In genomic region chr11:62804310-62805043, GRCh38 we compare ENCODE assay signal across 8 cellular contexts. TPM values are rescaled to one million over a fixed set of nuclear protein-coding genes. Genes with fewer than 3 reads are reported as not detected.
DNase-seq lines count a peak whose midpoint lies in the region; ATAC-seq, FAIRE-seq and TF ChIP-seq lines count a peak whose summit lies in the region.

No MANE protein-coding gene starts in this region.

- H3K4me2 ChIP-seq in astrocyte (ENCODE audit: low read length), result peak overlapping the region; percentile 90

- H3K27me3 ChIP-seq in astrocyte (ENCODE audit: insufficient read depth, low read length), result no peaks in the 10 kb centered on the region
- no peaks in the 10 kb centered on the region for H3K27me3 ChIP-seq in subcutaneous abdominal adipose tissue (ENCODE audit: control insufficient read depth in 5 of 5, insufficient read depth in 4 of 5, low read length in 5 of 5)

- H3K79me2 ChIP-seq in astrocyte (ENCODE audit: insufficient read depth, low read length), result peaks cover 43% of the 10 kb centered on the region

- H3K36me3 ChIP-seq in astrocyte (ENCODE audit: insufficient read depth, low read length) (peaks cover 22% of the 10 kb centered on the region), subcutaneous abdominal adipose tissue (ENCODE audit: control insufficient read depth in 5 of 5, insufficient read depth in 5 of 5, low read length in 5 of 5) (peaks cover 4 to 48% (median 43%) of the 10 kb centered on the region in 5 donors)

- H3K27ac Mint-ChIP-seq in T-helper 2 cell treated with Interferon-gamma antibody and Interleukin-4, amounts not matched to agents 5 μg/mL and 100 μg/mL, for 36 hours, result peak overlapping the region; percentile 91
- H3K27ac Mint-ChIP-seq in IgD-negative memory B cell (peak overlapping the region; percentile 92 to 99 (median 97)), astrocyte (ENCODE audit: unreplicated experiment) (peak overlapping the region; percentile 94)

- H3K4me3 Mint-ChIP-seq in T-helper 2 cell treated with Interferon-gamma antibody and Interleukin-4, amounts not matched to agents 5 μg/mL and 100 μg/mL, for 36 hours, result peak overlapping the region; percentile 94
- H3K4me3 Mint-ChIP-seq in IgD-negative memory B cell, result peak overlapping the region; percentile 98 to 99 (median 98)
- peak overlapping the region; percentile 98 for H3K4me3 Mint-ChIP-seq in astrocyte (ENCODE audit: unreplicated experiment)

- H3K4me3 ChIP-seq in astrocyte (ENCODE audit: insufficient read depth, low read depth, low read length) (peak overlapping the region; percentile 85), subcutaneous abdominal adipose tissue (ENCODE audit: low read depth in 1 of 5, low read length in 5 of 5) (peak overlapping the region; percentile 89 to 94 (median 92))

- H3K4me1 Mint-ChIP-seq in T-helper 2 cell treated with Interferon-gamma antibody and Interleukin-4, amounts not matched to agents 5 μg/mL and 100 μg/mL, for 36 hours (ENCODE audit: low read depth), result peaks cover 20% of the 10 kb centered on the region
- H3K4me1 Mint-ChIP-seq in IgD-negative memory B cell (peaks cover 13 to 15% (median 13%) of the 10 kb centered on the region in 3 donors), astrocyte (ENCODE audit: low read depth, unreplicated experiment) (peaks cover 24% of the 10 kb centered on the region)

- peak overlapping the region; percentile 73 for H3K27ac ChIP-seq in astrocyte (ENCODE audit: low read depth, low read length)
- peak overlapping the region; percentile 77 for H3K27ac ChIP-seq in subcutaneous abdominal adipose tissue (ENCODE audit: low read depth, low read length)

- H3K9ac ChIP-seq in astrocyte (ENCODE audit: low read length), result peak overlapping the region; percentile 96
- H3K9ac ChIP-seq in subcutaneous abdominal adipose tissue (ENCODE audit: low read length in 5 of 5), result peak overlapping the region; percentile 30 to 98 (median 93)

- H3K9me3 ChIP-seq in astrocyte (ENCODE audit: insufficient read depth, low read depth, low read length), result no peaks in the 10 kb centered on the region
- no peaks in the 10 kb centered on the region for H3K9me3 ChIP-seq in subcutaneous abdominal adipose tissue (ENCODE audit: control insufficient read depth in 5 of 5, low read length in 5 of 5)

- H3K36me3 Mint-ChIP-seq in T-helper 2 cell treated with Interferon-gamma antibody and Interleukin-4, amounts not matched to agents 5 μg/mL and 100 μg/mL, for 36 hours (ENCODE audit: low read depth), result peaks cover 46% of the 10 kb centered on the region
- H3K36me3 Mint-ChIP-seq in IgD-negative memory B cell (peaks cover 11% of the 10 kb centered on the region), astrocyte (ENCODE audit: low read depth, unreplicated experiment) (peaks cover 29% of the 10 kb centered on the region)

- TF ChIP-seq CTCF in astrocyte (IDR thresholded peaks at IDR 0.05; ENCODE audit: insufficient read depth, low read depth, low read length), result no peak

- no peak for FAIRE-seq in astrocyte (lab: Jason Lieb, UNC)

- DNase-seq in T-helper 2 cell treated with Interferon-gamma antibody and Interleukin-4, amounts not matched to agents 5 μg/mL and 100 μg/mL, for 36 hours (ENCODE audit: low spot score), result no peak
- DNase-seq in T-helper 2 cell (no peak), astrocyte (ENCODE audit: low read depth) (peak; percentile 42), kidney glomerular epithelial cell (lab: John Stamatoyannopoulos, UW) (peak; percentile 8)

- H4K20me1 ChIP-seq in astrocyte (ENCODE audit: insufficient read depth, low read length), result peaks cover 49% of the 10 kb centered on the region

- no peaks in the 10 kb centered on the region for H3K9me3 Mint-ChIP-seq in T-helper 2 cell treated with Interferon-gamma antibody and Interleukin-4, amounts not matched to agents 5 μg/mL and 100 μg/mL, for 36 hours
- H3K9me3 Mint-ChIP-seq in IgD-negative memory B cell (no peaks in the 10 kb centered on the region), astrocyte (ENCODE audit: unreplicated experiment) (no peaks in the 10 kb centered on the region)

- ATAC-seq in GM18519 (IDR thresholded peaks at IDR 0.05; ENCODE audit: low FRiP score, unreplicated experiment) (no peak), GM18517 (IDR thresholded peaks at IDR 0.05; ENCODE audit: unreplicated experiment) (no peak)

- H2AFZ ChIP-seq in astrocyte (ENCODE audit: low read depth, low read length), result no peak overlapping the region

- H3K4me1 ChIP-seq in astrocyte (ENCODE audit: insufficient read depth, low read length), result peaks cover 21% of the 10 kb centered on the region
- H3K4me1 ChIP-seq in subcutaneous abdominal adipose tissue (ENCODE audit: control insufficient read depth in 5 of 5, insufficient read depth in 5 of 5, low read length in 5 of 5), result peaks cover 3 to 31% (median 24%) of the 10 kb centered on the region in 5 donors

- no peaks in the 10 kb centered on the region for H3K27me3 Mint-ChIP-seq in T-helper 2 cell treated with Interferon-gamma antibody and Interleukin-4, amounts not matched to agents 5 μg/mL and 100 μg/mL, for 36 hours (ENCODE audit: low read depth)
- H3K27me3 Mint-ChIP-seq in IgD-negative memory B cell (no peaks in the 10 kb centered on the region), astrocyte (ENCODE audit: low read depth, unreplicated experiment) (no peaks in the 10 kb centered on the region)

RNA-seq across cellular contexts. Expression of gene NXF1, which starts 0.8 kb away (rescaled TPM):
- 67.6 TPM for polyA plus RNA-seq in IgD-negative memory B cell
- total RNA-seq in astrocyte, result 51.4 and 55.9 TPM in 2 replicates

RNA-seq across cellular contexts. Expression of gene TMEM223, which starts 12.7 kb away (rescaled TPM):
- 39.1 TPM for polyA plus RNA-seq in IgD-negative memory B cell
- 7.8 and 11.3 TPM in 2 replicates for total RNA-seq in astrocyte

RNA-seq across cellular contexts. Expression of gene TMEM179B, which starts 17.3 kb away (rescaled TPM):
- polyA plus RNA-seq in IgD-negative memory B cell, result 101 TPM
- 51.3 and 57.5 TPM in 2 replicates for total RNA-seq in astrocyte

RNA-seq across cellular contexts. Expression of gene STX5, which starts 27.4 kb away (rescaled TPM):
- polyA plus RNA-seq in IgD-negative memory B cell, result 39.8 TPM
- 44.2 and 45.7 TPM in 2 replicates for total RNA-seq in astrocyte

RNA-seq across cellular contexts. Expression of gene TEX54, which starts 28.2 kb away (rescaled TPM):
- polyA plus RNA-seq in IgD-negative memory B cell, result not detected
- not detected in 2 replicates for total RNA-seq in astrocyte

Comparison
In these comparisons a context has a peak if more than half of its experiments do, and no peak if none do; other contexts are left out.
1. DNase-seq: peak in astrocyte (single experiment) and kidney glomerular epithelial cell (single experiment); none in T-helper 2 cell treated with Interferon-gamma antibody and Interleukin-4, amounts not matched to agents 5 μg/mL and 100 μg/mL, for 36 hours (single experiment) and T-helper 2 cell (0 of 5).
2. Peak in every context shown above with its lines, with median percentiles within 50 percentile points of each other: H3K27ac Mint-ChIP-seq and H3K4me3 Mint-ChIP-seq.